Comparison of ENCODE assay signal across 26 cellular contexts in genomic region chr7:96211954-96212353, GRCh38.
"Had no signal": no experiment of that assay in that cellular context is flagged by ENCODE, and none has a peak within 500 bp of the region (broad histone marks: within the 10 kb centered on the region; RNA-seq: fewer than 3 reads in every experiment).

No MANE protein-coding gene starts in this region.

- ATAC-seq: activated CD4-positive, CD25-positive, alpha-beta regulatory T cell treated with anti-CD3 and anti-CD28 coated beads, Interleukin-2, amount 50 U/mL, for 24 hours; activated CD8-positive, alpha-beta memory T cell treated with anti-CD3 and anti-CD28 coated beads, Interleukin-2, amount 10 ng/mL, durations not matched to agents 7 days and 5 days; activated CD8-positive, alpha-beta T cell treated with anti-CD3 and anti-CD28 coated beads for 36 hours; effector memory CD8-positive, alpha-beta T cell; gastroesophageal sphincter; stimulated activated naive B cell treated with anti-CD40 and anti-IgM and Interleukin-4, amounts not matched to agents 10 μg/mL and 1 μg/mL and 100 μg/mL, for 72 hours had no signal

- H3K9me3 ChIP-seq: ascending aorta, esophagus muscularis mucosa, sigmoid colon, vagina had no signal

- H3K27ac ChIP-seq: ascending aorta, brain microvascular endothelial cell, esophagus muscularis mucosa, gastroesophageal sphincter, sigmoid colon, transverse colon, vagina had no signal

- DNase-seq: activated CD4-positive, alpha-beta T cell treated with anti-CD3 and anti-CD28 coated beads, Interleukin-2, amount 10 ng/mL, durations not matched to agents 24 days and 14 days; activated CD8-positive, alpha-beta memory T cell treated with anti-CD3 and anti-CD28 coated beads, Interleukin-2, amount 10 ng/mL, durations not matched to agents 7 days and 5 days; activated CD8-positive, alpha-beta T cell treated with anti-CD3 and anti-CD28 coated beads for 36 hours; activated gamma-delta T cell; activated T-cell treated with anti-CD3 and anti-CD28 coated beads for 4 hours; brain microvascular endothelial cell; central memory CD4-positive, alpha-beta T cell; dorsolateral prefrontal cortex; effector memory CD8-positive, alpha-beta T cell; head of caudate nucleus; naive B cell; occipital lobe; sigmoid colon; stimulated activated CD4-positive, alpha-beta T cell treated with anti-CD3 and anti-CD28 coated beads, Interleukin-15, amount 100 ng/mL, for 24 hours; stimulated activated CD8-positive, alpha-beta memory T cell treated with anti-CD3 and anti-CD28 coated beads, Interleukin-4, amount 100 ng/mL, for 48 hours; stimulated activated naive B cell treated with anti-CD40 and anti-IgM and Interleukin-4, amounts not matched to agents 10 μg/mL and 1 μg/mL and 100 μg/mL, for 72 hours; transverse colon had no signal

- H3K4me1 ChIP-seq: ascending aorta, gastroesophageal sphincter, sigmoid colon, transverse colon, vagina had no signal

- H3K27me3 ChIP-seq: ascending aorta, brain microvascular endothelial cell, dorsolateral prefrontal cortex, esophagus muscularis mucosa, gastroesophageal sphincter, sigmoid colon, transverse colon, vagina had no signal

- FAIRE-seq: colon, endothelial cell of umbilical vein, islet of Langerhans had no signal

- H3K36me3 ChIP-seq: brain microvascular endothelial cell, vagina had no signal

- H3K4me2 ChIP-seq: smooth muscle cell had no signal

- H3K4me3 ChIP-seq: ascending aorta, dorsolateral prefrontal cortex, esophagus muscularis mucosa, gastroesophageal sphincter, sigmoid colon, smooth muscle cell, transverse colon, vagina had no signal
